Comparison of ENCODE assay signal across 17 cellular contexts in genomic region chr12:727321-727720, GRCh38. TPM values are rescaled to one million over a fixed set of nuclear protein-coding genes. Genes with fewer than 3 reads are reported as not detected.
DNase-seq lines count a peak whose midpoint lies in the region; ATAC-seq and TF ChIP-seq lines count a peak whose summit lies in the region.
"Had no signal": no experiment of that assay in that cellular context is flagged by ENCODE, and none has a peak within 500 bp of the region (broad histone marks: within the 10 kb centered on the region; RNA-seq: fewer than 3 reads in every experiment).

No MANE protein-coding gene starts in this region.

- H3K27me3 ChIP-seq in right cardiac atrium (ENCODE audit: control insufficient read depth, insufficient read depth), result no peaks in the 10 kb centered on the region
- H3K27me3 ChIP-seq: neutrophil had no signal

- H3K36me3 Mint-ChIP-seq in stimulated activated memory B cell treated with anti-CD40 and anti-IgM and Interleukin-4, amounts not matched to agents 10 μg/mL and 1 μg/mL and 100 μg/mL, for 72 hours, result no peaks in the 10 kb centered on the region

- H3K4me1 Mint-ChIP-seq in stimulated activated memory B cell treated with anti-CD40 and anti-IgM and Interleukin-4, amounts not matched to agents 10 μg/mL and 1 μg/mL and 100 μg/mL, for 72 hours, result peaks cover 15% of the 10 kb centered on the region

- peak in 1 of 2 donors; percentile 18 for ATAC-seq in right cardiac atrium
- no peak for ATAC-seq in Right ventricle myocardium inferior
- ATAC-seq in stimulated activated memory B cell treated with anti-CD40 and anti-IgM and Interleukin-4, amounts not matched to agents 10 μg/mL and 1 μg/mL and 100 μg/mL, for 72 hours, result no peak
- no peak for ATAC-seq in GM21515 (IDR thresholded peaks at IDR 0.05; ENCODE audit: unreplicated experiment)
- no peak for ATAC-seq in omental fat pad (ENCODE audit: low FRiP score)
- ATAC-seq in HG03159 (IDR thresholded peaks at IDR 0.05; ENCODE audit: unreplicated experiment), result no peak

- peak overlapping the region; percentile 22 for H3K27ac Mint-ChIP-seq in stimulated activated memory B cell treated with anti-CD40 and anti-IgM and Interleukin-4, amounts not matched to agents 10 μg/mL and 1 μg/mL and 100 μg/mL, for 72 hours
- H3K27ac Mint-ChIP-seq: activated CD4-positive, alpha-beta memory T cell treated with anti-CD3 and anti-CD28 coated beads, Interleukin-2, amount 10 ng/mL, durations not matched to agents 7 days and 5 days had no signal

- peaks cover 3% of the 10 kb centered on the region for H3K4me1 ChIP-seq in right cardiac atrium (ENCODE audit: control insufficient read depth, insufficient read depth, low read length)

- no peak for TF ChIP-seq CTCF in fibroblast of mammary gland (conservative IDR thresholded peaks at IDR 0.05; ENCODE audit: control insufficient read depth, insufficient read depth, low read depth, low read length)
- no peak for TF ChIP-seq CTCF in omental fat pad (IDR thresholded peaks at IDR 0.05)

- peaks cover 4% of the 10 kb centered on the region for H3K9me3 Mint-ChIP-seq in stimulated activated memory B cell treated with anti-CD40 and anti-IgM and Interleukin-4, amounts not matched to agents 10 μg/mL and 1 μg/mL and 100 μg/mL, for 72 hours

- no peak overlapping the region for H3K4me3 Mint-ChIP-seq in stimulated activated memory B cell treated with anti-CD40 and anti-IgM and Interleukin-4, amounts not matched to agents 10 μg/mL and 1 μg/mL and 100 μg/mL, for 72 hours
- H3K4me3 Mint-ChIP-seq: activated CD4-positive, alpha-beta memory T cell treated with anti-CD3 and anti-CD28 coated beads, Interleukin-2, amount 10 ng/mL, durations not matched to agents 7 days and 5 days had no signal

- H3K27me3 Mint-ChIP-seq in stimulated activated memory B cell treated with anti-CD40 and anti-IgM and Interleukin-4, amounts not matched to agents 10 μg/mL and 1 μg/mL and 100 μg/mL, for 72 hours, result no peaks in the 10 kb centered on the region
- H3K27me3 Mint-ChIP-seq: activated CD4-positive, alpha-beta memory T cell treated with anti-CD3 and anti-CD28 coated beads, Interleukin-2, amount 10 ng/mL, durations not matched to agents 7 days and 5 days had no signal

- H3K4me3 ChIP-seq in right cardiac atrium (ENCODE audit: low read length) (no peak overlapping the region), fibroblast of mammary gland (ENCODE audit: control insufficient read depth, low read depth, low read length) (no peak overlapping the region)

- intact Hi-C loops in right cardiac atrium (cut with DNase I), result no loop called here
- intact Hi-C loops in Right ventricle myocardium inferior (cut with DNase I), result no loop called here

- 94% methylated on average over 6 of the region's 6 CpGs for WGBS in right cardiac atrium

- H3K27ac ChIP-seq in right cardiac atrium (ENCODE audit: low read length), result peak overlapping the region; percentile 43

- H3K9me3 ChIP-seq in right cardiac atrium (ENCODE audit: control insufficient read depth, low read length), result no peaks in the 10 kb centered on the region
- H3K9me3 ChIP-seq: Caco-2, neutrophil had no signal

- no peak for DNase-seq in right cardiac atrium
- DNase-seq in Right ventricle myocardium inferior (ENCODE audit: missing footprints), result no peak
- peak; percentile 16 for DNase-seq in RPMI7951 (ENCODE audit: low read depth)
- peak; percentile 52 for DNase-seq in fibroblast of mammary gland (ENCODE audit: low read depth)
- DNase-seq in omental fat pad (ENCODE audit: low spot score), result no peak
- DNase-seq: activated CD4-positive, alpha-beta memory T cell treated with anti-CD3 and anti-CD28 coated beads, Interleukin-2, amount 10 ng/mL, durations not matched to agents 7 days and 5 days; anterior cingulate cortex; Caco-2; foreskin melanocyte; midbrain; NCI-H1092 treated with DMSO at 0.1 percent for 48 hours; NCI-H69; stimulated activated CD4-positive, alpha-beta T cell treated with anti-CD3 and anti-CD28 coated beads, Interleukin-4, amount 100 ng/mL, for 24 hours had no signal

RNA-seq across cellular contexts. Expression of gene WNK1, which starts 25.1 kb away (rescaled TPM):
- total RNA-seq in right cardiac atrium, result 100 to 1,000 TPM; 204 to 319 (median 282) TPM
- 88.2 TPM for polyA plus RNA-seq in right cardiac atrium
- total RNA-seq in Right ventricle myocardium inferior, result 284 TPM
- total RNA-seq in RPMI7951 (2014; rRNA removed; shearing (Covaris generic)), result 27.8 and 42.3 TPM in 2 replicates
- 100 to 1,000 TPM; 222 to 407 (median 322) TPM for total RNA-seq in omental fat pad

Comparison
In these comparisons a context has a peak if more than half of its experiments do, and no peak if none do; other contexts are left out.
1. DNase-seq: peak in RPMI7951 (single experiment) and fibroblast of mammary gland (single experiment); none in right cardiac atrium (0 of 3), Right ventricle myocardium inferior (single experiment) and omental fat pad (single experiment).